1 cellular context compared by ENCODE assay signal in genomic region chr7:66075590-66076458, GRCh38.
TF ChIP-seq lines count a peak whose summit lies in the region.

ASL (plus strand) TSS chr7:66075819; CDS start chr7:66076082, 263 bp downstream.

TF ChIP-seq in K562, 482 proteins besides CTCF, POLR2A, EP300 and RAD21 (continued from another document and continues in another):
- TF ChIP-seq SNAPC5 (CRISPR knock-in tag; IDR thresholded peaks at IDR 0.05), result no peak
- no peak for TF ChIP-seq MCM5 (IDR thresholded peaks at IDR 0.05; ENCODE audit: low read depth)
- no peak for TF ChIP-seq ARID2 (IDR thresholded peaks at IDR 0.05)
- no peak for TF ChIP-seq PTBP1 (IDR thresholded peaks at IDR 0.05; ENCODE audit: low read depth, low read length)
- no peak for TF ChIP-seq ILF3 (IDR thresholded peaks at IDR 0.05; ENCODE audit: borderline replicate concordance)
- peak; percentile 32; the same call in 1 of the 2 replicates for TF ChIP-seq ELF1 (tag; IDR thresholded peaks at IDR 0.05)
- TF ChIP-seq EGR1 (conservative IDR thresholded peaks at IDR 0.05), result peak; percentile 24; the same call in 1 of the 2 replicates
- TF ChIP-seq ZBTB11 (CRISPR knock-in tag; IDR thresholded peaks at IDR 0.05), result peak in 1 of 3 experiments; percentile 74; a peak in 2 of 6 replicates
- no peak for TF ChIP-seq KLF6 (CRISPR knock-in tag; IDR thresholded peaks at IDR 0.05; ENCODE audit: borderline replicate concordance)
- TF ChIP-seq KAT8 (IDR thresholded peaks at IDR 0.05; ENCODE audit: low read depth), result no peak
- no peak for TF ChIP-seq MBD1 (CRISPR knock-in tag; IDR thresholded peaks at IDR 0.05)
- TF ChIP-seq TCF7 (IDR thresholded peaks at IDR 0.05; ENCODE audit: borderline replicate concordance), result no peak
- TF ChIP-seq POLR2B (IDR thresholded peaks at IDR 0.05; ENCODE audit: low read depth, partially characterized antibody), result peak; percentile 74
- TF ChIP-seq NFYB (IDR thresholded peaks at IDR 0.05; ENCODE audit: extremely low read depth, insufficient read length), result peak; percentile 83
- TF ChIP-seq SNIP1 (IDR thresholded peaks at IDR 0.05; ENCODE audit: low read depth), result no peak
- TF ChIP-seq NR1H2 (CRISPR knock-in tag; IDR thresholded peaks at IDR 0.05), result no peak
- TF ChIP-seq TSC22D4 (tag; IDR thresholded peaks at IDR 0.05), result no peak
- peak; percentile 83 for TF ChIP-seq VEZF1 (CRISPR knock-in tag; IDR thresholded peaks at IDR 0.05)
- TF ChIP-seq MTF1 (CRISPR knock-in tag; IDR thresholded peaks at IDR 0.05; ENCODE audit: borderline replicate concordance), result no peak
- TF ChIP-seq ZBED1 (IDR thresholded peaks at IDR 0.05), result no peak
- no peak for TF ChIP-seq CHD7 (IDR thresholded peaks at IDR 0.05; ENCODE audit: low read depth, low read length)
- no peak for TF ChIP-seq PHB2 (IDR thresholded peaks at IDR 0.05; ENCODE audit: low read depth)
- no peak for TF ChIP-seq STAG1 (CRISPR knock-in tag; IDR thresholded peaks at IDR 0.05; ENCODE audit: borderline replicate concordance)
- no peak for TF ChIP-seq CBX5 (IDR thresholded peaks at IDR 0.05; ENCODE audit: borderline replicate concordance, low read depth)
- no peak for TF ChIP-seq ZNF174 (CRISPR knock-in tag; IDR thresholded peaks at IDR 0.05)
- TF ChIP-seq ZBTB34 (CRISPR knock-in tag; IDR thresholded peaks at IDR 0.05), result no peak
- no peak for TF ChIP-seq ADNP (tag; IDR thresholded peaks at IDR 0.05)
- TF ChIP-seq ZNF408 (CRISPR knock-in tag; IDR thresholded peaks at IDR 0.05; ENCODE audit: low read depth), result no peak
- peak; percentile 67 for TF ChIP-seq PHF20 (IDR thresholded peaks at IDR 0.05; ENCODE audit: partially characterized antibody)
- no peak for TF ChIP-seq ZNF274 (IDR thresholded peaks at IDR 0.05; ENCODE audit: borderline replicate concordance, low read depth, low read length)
- TF ChIP-seq RBM34 (IDR thresholded peaks at IDR 0.05; ENCODE audit: borderline replicate concordance, insufficient read depth, low read length), result peak; percentile 95; the same call in 1 of the 2 replicates
- TF ChIP-seq JUND (IDR thresholded peaks at IDR 0.05; ENCODE audit: borderline replicate concordance, low read depth, low read length), result peak; percentile 86
- TF ChIP-seq JUND (tag; IDR thresholded peaks at IDR 0.05; ENCODE audit: borderline replicate concordance, low read depth, low read length), result peak; percentile 54; the same call in 1 of the 3 replicates
- no peak for TF ChIP-seq ZNF57 (CRISPR knock-in tag; IDR thresholded peaks at IDR 0.05)
- TF ChIP-seq GABPB2 (CRISPR knock-in tag; conservative IDR thresholded peaks at IDR 0.05), result no peak
- TF ChIP-seq SIN3B (IDR thresholded peaks at IDR 0.05; ENCODE audit: low read depth), result 0 out of 2 replicates have a peak, but pooled peaks have one; percentile 58
- TF ChIP-seq DACH1 (IDR thresholded peaks at IDR 0.05; ENCODE audit: partially characterized antibody), result no peak
